ENCODE assay signal across 28 cellular contexts in the genomic region with DNA sequence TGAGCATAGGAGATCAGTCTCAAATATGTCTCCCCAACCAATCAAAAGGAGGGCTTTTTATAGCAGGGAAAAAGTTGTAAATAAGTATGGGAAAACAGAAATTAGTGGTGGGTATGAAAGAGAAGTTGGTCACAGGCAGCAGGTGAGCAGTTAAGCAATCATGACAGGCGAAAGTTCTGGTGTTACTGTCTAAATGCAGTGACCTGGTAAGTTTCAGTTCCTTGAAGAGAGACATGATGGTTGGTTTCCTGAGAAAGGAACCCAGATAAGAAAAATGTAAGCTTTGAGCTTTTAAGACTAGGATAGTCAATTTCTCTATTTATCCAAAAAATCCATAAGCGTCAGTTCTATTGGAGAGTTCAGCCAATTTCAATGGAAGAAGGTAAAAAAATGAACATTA.
"Had no signal": no experiment of that assay in that cellular context is flagged by ENCODE, and none has a peak within 500 bp of the region (broad histone marks: within the 10 kb centered on the region; RNA-seq: fewer than 3 reads in every experiment).

No MANE protein-coding gene starts in this region.

- H3K9me3 ChIP-seq: adrenal gland, body of pancreas, uterus had no signal

- DNase-seq: activated CD4-positive, alpha-beta T cell treated with anti-CD3 and anti-CD28 coated beads for 48 hours; activated CD4-positive, alpha-beta T cell treated with anti-CD3 and anti-CD28 coated beads, Interleukin-2, amount 50 U/mL, for 48 hours; activated CD8-positive, alpha-beta memory T cell treated with anti-CD3 and anti-CD28 coated beads for 24 hours; activated effector memory CD4-positive, alpha-beta T cell treated with anti-CD3 and anti-CD28 coated beads, Interleukin-2, amount 50 U/mL, for 16 hours; activated naive CD4-positive, alpha-beta T cell treated with anti-CD3 and anti-CD28 coated beads for 36 hours; activated naive CD8-positive, alpha-beta T cell treated with anti-CD3 and anti-CD28 coated beads for 36 hours; adrenal gland; aorta; body of pancreas; dermis blood vessel endothelial cell; effector CD4-positive, alpha-beta T cell; glutamatergic neuron; islet precursor cell; left ventricle myocardium inferior; posterior cingulate gyrus; right cardiac atrium; spleen; substantia nigra; T-helper 9 cell; uterus; WERI-Rb-1 had no signal

- H3K4me3 ChIP-seq: adrenal gland, body of pancreas, hepatocyte, left ventricle myocardium inferior, spleen, uterus had no signal

- H3K27me3 Mint-ChIP-seq: activated naive CD8-positive, alpha-beta T cell treated with anti-CD3 and anti-CD28 coated beads for 36 hours; stimulated activated naive CD8-positive, alpha-beta T cell treated with anti-CD3 and anti-CD28 coated beads, Interleukin-15, Interleukin-2, amounts not matched to agents 100 ng/mL and 50 ng/mL, for 24 hours had no signal

- H3K36me3 ChIP-seq: adrenal gland, left ventricle myocardium inferior, spleen, uterus, WERI-Rb-1 had no signal

- H3K4me1 ChIP-seq: adrenal gland, body of pancreas, left ventricle myocardium inferior, spleen, uterus had no signal

- H3K27ac Mint-ChIP-seq: activated naive CD4-positive, alpha-beta T cell treated with anti-CD3 and anti-CD28 coated beads for 36 hours; activated naive CD8-positive, alpha-beta T cell treated with anti-CD3 and anti-CD28 coated beads for 36 hours; activated T-helper 1 cell treated with anti-CD3 and anti-CD28 coated beads, Interleukin-12 subunit alpha, Interleukin-12 subunit beta, Interleukin-2, Interleukin-4 antibody, amounts not matched to agents 30 ng/mL and 10 ng/mL and 1 ng/mL, durations not matched to agents 14 hours and 24 hours and 36 hours; nephron; stimulated activated naive CD8-positive, alpha-beta T cell treated with anti-CD3 and anti-CD28 coated beads, Interleukin-15, Interleukin-2, amounts not matched to agents 100 ng/mL and 50 ng/mL, for 24 hours; type B pancreatic cell had no signal

- ATAC-seq: activated CD4-positive, CD25-positive, alpha-beta regulatory T cell treated with anti-CD3 and anti-CD28 coated beads, Interleukin-2, amount 50 U/mL, for 24 hours; body of pancreas; right cardiac atrium had no signal

- H3K4me1 Mint-ChIP-seq: activated naive CD8-positive, alpha-beta T cell treated with anti-CD3 and anti-CD28 coated beads for 36 hours; nephron had no signal

- H3K27ac ChIP-seq: adrenal gland, body of pancreas, epithelial cell of prostate, hepatocyte, left ventricle myocardium inferior, spleen, uterus, WERI-Rb-1 had no signal

- H3K4me3 Mint-ChIP-seq: activated naive CD4-positive, alpha-beta T cell treated with anti-CD3 and anti-CD28 coated beads for 36 hours; activated naive CD8-positive, alpha-beta T cell treated with anti-CD3 and anti-CD28 coated beads for 36 hours; activated T-helper 1 cell treated with anti-CD3 and anti-CD28 coated beads, Interleukin-12 subunit alpha, Interleukin-12 subunit beta, Interleukin-2, Interleukin-4 antibody, amounts not matched to agents 30 ng/mL and 10 ng/mL and 1 ng/mL, durations not matched to agents 14 hours and 24 hours and 36 hours; nephron; stimulated activated naive CD8-positive, alpha-beta T cell treated with anti-CD3 and anti-CD28 coated beads, Interleukin-15, Interleukin-2, amounts not matched to agents 100 ng/mL and 50 ng/mL, for 24 hours; type B pancreatic cell had no signal

- H3K27me3 ChIP-seq: adrenal gland, body of pancreas, hepatocyte, spleen, uterus had no signal

- H3K36me3 Mint-ChIP-seq: activated naive CD8-positive, alpha-beta T cell treated with anti-CD3 and anti-CD28 coated beads for 36 hours; type B pancreatic cell had no signal
